Comparison of ENCODE assay signal across 19 cellular contexts in genomic region chr21:45817345-45817744, GRCh38.
DNase-seq lines count a peak whose midpoint lies in the region; ATAC-seq and TF ChIP-seq lines count a peak whose summit lies in the region.
"Had no signal": no experiment of that assay in that cellular context is flagged by ENCODE, and none has a peak within 500 bp of the region (broad histone marks: within the 10 kb centered on the region; RNA-seq: fewer than 3 reads in every experiment).

No MANE protein-coding gene starts in this region.

- POLR2A ChIA-PET in activated CD4-positive, alpha-beta memory T cell treated with anti-CD3 and anti-CD28 coated beads for 36 hours (lab: Charles Lee): no interaction called here
- POLR2A ChIA-PET in activated CD4-positive, alpha-beta memory T cell treated with anti-CD3 and anti-CD28 coated beads, Interleukin-2, amount 10 ng/mL, durations not matched to agents 7 days and 5 days (lab: Charles Lee): interaction anchor here (1.2 kb wide), 1 partner anchor 68 kb away, joined by 3 read pairs; no protein-coding TSS in a partner anchor

- no peak overlapping the region for H3K4me3 ChIP-seq in BLaER1 treated with 17β-estradiol and CSF1 and Interleukin-3, amounts not matched to agents 10 nM and 100 nM
- no peak overlapping the region for H3K4me3 ChIP-seq in neural progenitor cell
- H3K4me3 ChIP-seq: GM23338, upper lobe of left lung had no signal

- H3K4me1 ChIP-seq in BLaER1 treated with 17β-estradiol and CSF1 and Interleukin-3, amounts not matched to agents 10 nM and 100 nM: peaks cover 26 to 62% (median 55%) of the 10 kb centered on the region in 10 experiments
- no peaks in the 10 kb centered on the region for H3K4me1 ChIP-seq in neural progenitor cell

- peaks cover 47% of the 10 kb centered on the region for H3K4me1 Mint-ChIP-seq in activated CD4-positive, alpha-beta memory T cell treated with anti-CD3 and anti-CD28 coated beads for 36 hours (ENCODE audit: low read depth)
- H3K4me1 Mint-ChIP-seq in activated CD4-positive, alpha-beta memory T cell treated with anti-CD3 and anti-CD28 coated beads, Interleukin-2, amount 10 ng/mL, durations not matched to agents 7 days and 5 days: peaks cover 34% of the 10 kb centered on the region
- peaks cover 51% of the 10 kb centered on the region for H3K4me1 Mint-ChIP-seq in activated T-helper 1 cell treated with anti-CD3 and anti-CD28 coated beads, Interleukin-12 subunit alpha, Interleukin-12 subunit beta, Interleukin-2, Interleukin-4 antibody, amounts not matched to agents 30 ng/mL and 10 ng/mL and 1 ng/mL, durations not matched to agents 14 hours and 24 hours and 36 hours (ENCODE audit: low read depth)
- H3K4me1 Mint-ChIP-seq in neural progenitor cell: peaks cover 49% of the 10 kb centered on the region

- peaks cover 3% of the 10 kb centered on the region for H3K36me3 Mint-ChIP-seq in activated CD4-positive, alpha-beta memory T cell treated with anti-CD3 and anti-CD28 coated beads for 36 hours
- peaks cover 3% of the 10 kb centered on the region for H3K36me3 Mint-ChIP-seq in activated CD4-positive, alpha-beta memory T cell treated with anti-CD3 and anti-CD28 coated beads, Interleukin-2, amount 10 ng/mL, durations not matched to agents 7 days and 5 days (ENCODE audit: low read depth)
- peaks cover 5% of the 10 kb centered on the region for H3K36me3 Mint-ChIP-seq in activated T-helper 1 cell treated with anti-CD3 and anti-CD28 coated beads, Interleukin-12 subunit alpha, Interleukin-12 subunit beta, Interleukin-2, Interleukin-4 antibody, amounts not matched to agents 30 ng/mL and 10 ng/mL and 1 ng/mL, durations not matched to agents 14 hours and 24 hours and 36 hours (ENCODE audit: low read depth)
- no peaks in the 10 kb centered on the region for H3K36me3 Mint-ChIP-seq in neural progenitor cell

- peak overlapping the region in 9 of 11 experiments; percentile 78 to 98 (median 91); a peak in 18 of 22 replicates for H3K4me2 ChIP-seq in BLaER1 treated with 17β-estradiol and CSF1 and Interleukin-3, amounts not matched to agents 10 nM and 100 nM
- H3K4me2 ChIP-seq in neural progenitor cell: no peak overlapping the region
- H3K4me2 ChIP-seq: GM23338 had no signal

- H3K36me3 ChIP-seq in BLaER1 treated with 17β-estradiol and CSF1 and Interleukin-3, amounts not matched to agents 10 nM and 100 nM: no peaks in the 10 kb centered on the region; a peak in 2 of 22 replicates
- H3K36me3 ChIP-seq in neural progenitor cell: no peaks in the 10 kb centered on the region
- H3K36me3 ChIP-seq: upper lobe of left lung had no signal

- no peak overlapping the region for H2AFZ ChIP-seq in neural progenitor cell (replicated peaks)
- H2AFZ ChIP-seq: GM23338 had no signal

- DNase-seq in activated CD4-positive, alpha-beta memory T cell treated with anti-CD3 and anti-CD28 coated beads for 36 hours: no peak
- DNase-seq in activated CD4-positive, alpha-beta memory T cell treated with anti-CD3 and anti-CD28 coated beads, Interleukin-2, amount 10 ng/mL, durations not matched to agents 7 days and 5 days: no peak
- no peak for DNase-seq in activated T-helper 1 cell treated with anti-CD3 and anti-CD28 coated beads, Interleukin-12 subunit alpha, Interleukin-12 subunit beta, Interleukin-2, Interleukin-4 antibody, amounts not matched to agents 30 ng/mL and 10 ng/mL and 1 ng/mL, durations not matched to agents 14 hours and 24 hours and 36 hours (ENCODE audit: low spot score)
- DNase-seq in neural progenitor cell (ENCODE audit: low spot score): no peak
- DNase-seq in SKM-1 treated with dmso at 0.1 percent for 144 hours (lab: John Stamatoyannopoulos, UW; ENCODE audit: unreplicated experiment): no peak
- no peak for DNase-seq in NCI-H2171 treated with DMSO at 0.1 percent for 48 hours (lab: John Stamatoyannopoulos, UW)
- DNase-seq: activated CD4-positive, alpha-beta T cell treated with anti-CD3 and anti-CD28 coated beads, Interleukin-2, amount 50 U/mL, for 1 hour; C1 segment of cervical spinal cord; mammary epithelial cell; NCI-H1092; NCI-H2029 treated with DMSO at 0.1 percent for 48 hours; NCI-H446; occipital lobe; upper lobe of left lung had no signal

- H3K27me3 Mint-ChIP-seq in activated CD4-positive, alpha-beta memory T cell treated with anti-CD3 and anti-CD28 coated beads for 36 hours: peaks cover 1% of the 10 kb centered on the region
- H3K27me3 Mint-ChIP-seq in activated CD4-positive, alpha-beta memory T cell treated with anti-CD3 and anti-CD28 coated beads, Interleukin-2, amount 10 ng/mL, durations not matched to agents 7 days and 5 days: peaks cover 8% of the 10 kb centered on the region
- H3K27me3 Mint-ChIP-seq in activated T-helper 1 cell treated with anti-CD3 and anti-CD28 coated beads, Interleukin-12 subunit alpha, Interleukin-12 subunit beta, Interleukin-2, Interleukin-4 antibody, amounts not matched to agents 30 ng/mL and 10 ng/mL and 1 ng/mL, durations not matched to agents 14 hours and 24 hours and 36 hours (ENCODE audit: insufficient read depth): peaks cover 1% of the 10 kb centered on the region
- peaks cover 4% of the 10 kb centered on the region for H3K27me3 Mint-ChIP-seq in neural progenitor cell (ENCODE audit: insufficient read depth, low read depth)
- H3K27me3 Mint-ChIP-seq: dendritic cell treated with granulocyte-macrophage colony-stimulating factor and Interleukin-4, amounts not matched to agents 40 ng/mL and 50 ng/mL, for 4 days had no signal

- H3K9me3 Mint-ChIP-seq in activated CD4-positive, alpha-beta memory T cell treated with anti-CD3 and anti-CD28 coated beads for 36 hours: peaks cover 4% of the 10 kb centered on the region
- peaks cover 4% of the 10 kb centered on the region for H3K9me3 Mint-ChIP-seq in activated CD4-positive, alpha-beta memory T cell treated with anti-CD3 and anti-CD28 coated beads, Interleukin-2, amount 10 ng/mL, durations not matched to agents 7 days and 5 days
- H3K9me3 Mint-ChIP-seq in activated T-helper 1 cell treated with anti-CD3 and anti-CD28 coated beads, Interleukin-12 subunit alpha, Interleukin-12 subunit beta, Interleukin-2, Interleukin-4 antibody, amounts not matched to agents 30 ng/mL and 10 ng/mL and 1 ng/mL, durations not matched to agents 14 hours and 24 hours and 36 hours: peaks cover 3% of the 10 kb centered on the region
- peaks cover 2% of the 10 kb centered on the region for H3K9me3 Mint-ChIP-seq in neural progenitor cell
- H3K9me3 Mint-ChIP-seq: dendritic cell treated with granulocyte-macrophage colony-stimulating factor and Interleukin-4, amounts not matched to agents 40 ng/mL and 50 ng/mL, for 4 days; GM23338 had no signal

- no peak for ATAC-seq in GM19328 (IDR thresholded peaks at IDR 0.05; ENCODE audit: unreplicated experiment)
- ATAC-seq: GM23338, Right ventricle myocardium inferior had no signal

- H3K79me2 ChIP-seq in neural progenitor cell (ENCODE audit: low read depth): no peaks in the 10 kb centered on the region

- CTCF ChIA-PET in activated CD4-positive, alpha-beta memory T cell treated with anti-CD3 and anti-CD28 coated beads for 36 hours (lab: Charles Lee): interaction anchor here (0.6 to 1.4 kb wide), 2 partner anchors 63 to 222 kb away, joined by 3 to 4 read pairs; no protein-coding TSS in a partner anchor
- CTCF ChIA-PET in activated CD4-positive, alpha-beta memory T cell treated with anti-CD3 and anti-CD28 coated beads, Interleukin-2, amount 10 ng/mL, durations not matched to agents 7 days and 5 days (lab: Charles Lee): no interaction called here

- peak overlapping the region; percentile 62 for H3K27ac Mint-ChIP-seq in activated CD4-positive, alpha-beta memory T cell treated with anti-CD3 and anti-CD28 coated beads for 36 hours
- no peak overlapping the region for H3K27ac Mint-ChIP-seq in activated CD4-positive, alpha-beta memory T cell treated with anti-CD3 and anti-CD28 coated beads, Interleukin-2, amount 10 ng/mL, durations not matched to agents 7 days and 5 days
- H3K27ac Mint-ChIP-seq in activated T-helper 1 cell treated with anti-CD3 and anti-CD28 coated beads, Interleukin-12 subunit alpha, Interleukin-12 subunit beta, Interleukin-2, Interleukin-4 antibody, amounts not matched to agents 30 ng/mL and 10 ng/mL and 1 ng/mL, durations not matched to agents 14 hours and 24 hours and 36 hours: peak overlapping the region; percentile 61
- H3K27ac Mint-ChIP-seq in neural progenitor cell: no peak overlapping the region
- H3K27ac Mint-ChIP-seq: dendritic cell treated with granulocyte-macrophage colony-stimulating factor and Interleukin-4, amounts not matched to agents 40 ng/mL and 50 ng/mL, for 4 days; GM23338 had no signal

- H3K27ac ChIP-seq in BLaER1 treated with 17β-estradiol and CSF1 and Interleukin-3, amounts not matched to agents 10 nM and 100 nM: peak overlapping the region in 6 of 11 experiments; percentile 42 to 89 (median 71); a peak in 9 of 22 replicates
- H3K27ac ChIP-seq in neural progenitor cell: no peak overlapping the region
- H3K27ac ChIP-seq: upper lobe of left lung had no signal

- intact Hi-C loops in activated CD4-positive, alpha-beta memory T cell treated with anti-CD3 and anti-CD28 coated beads for 36 hours (cut with micrococcal nuclease): loop anchor here (5.0 kb wide), 2 partner anchors 590 to 740 kb away; no protein-coding TSS in a partner anchor
- intact Hi-C loops in activated T-helper 1 cell treated with anti-CD3 and anti-CD28 coated beads, Interleukin-12 subunit alpha, Interleukin-12 subunit beta, Interleukin-2, Interleukin-4 antibody, amounts not matched to agents 30 ng/mL and 10 ng/mL and 1 ng/mL, durations not matched to agents 14 hours and 24 hours and 36 hours (cut with micrococcal nuclease): loop anchor here (5.0 kb wide), 1 partner anchor 70 kb away; no protein-coding TSS in a partner anchor

- peak overlapping the region in 5 of 11 experiments; percentile 0 to 80 (median 50); a peak in 7 of 22 replicates for H3K9ac ChIP-seq in BLaER1 treated with 17β-estradiol and CSF1 and Interleukin-3, amounts not matched to agents 10 nM and 100 nM
- H3K9ac ChIP-seq in neural progenitor cell: no peak overlapping the region

- peaks cover 0 to 22% (median 12%) of the 10 kb centered on the region in 11 experiments; a peak in 13 of 22 replicates for H3K9me3 ChIP-seq in BLaER1 treated with 17β-estradiol and CSF1 and Interleukin-3, amounts not matched to agents 10 nM and 100 nM (replicated peaks in 1 of 11)
- H3K9me3 ChIP-seq in neural progenitor cell (ENCODE audit: low read depth): no peaks in the 10 kb centered on the region
- H3K9me3 ChIP-seq: upper lobe of left lung had no signal

- H3F3A ChIP-seq in neural progenitor cell (ENCODE audit: low read depth): peaks cover 3% of the 10 kb centered on the region

- no peak overlapping the region for H3K4me3 Mint-ChIP-seq in activated CD4-positive, alpha-beta memory T cell treated with anti-CD3 and anti-CD28 coated beads for 36 hours
- H3K4me3 Mint-ChIP-seq in activated CD4-positive, alpha-beta memory T cell treated with anti-CD3 and anti-CD28 coated beads, Interleukin-2, amount 10 ng/mL, durations not matched to agents 7 days and 5 days: no peak overlapping the region
- no peak overlapping the region for H3K4me3 Mint-ChIP-seq in activated T-helper 1 cell treated with anti-CD3 and anti-CD28 coated beads, Interleukin-12 subunit alpha, Interleukin-12 subunit beta, Interleukin-2, Interleukin-4 antibody, amounts not matched to agents 30 ng/mL and 10 ng/mL and 1 ng/mL, durations not matched to agents 14 hours and 24 hours and 36 hours
- H3K4me3 Mint-ChIP-seq in neural progenitor cell: peak overlapping the region; percentile 34
- H3K4me3 Mint-ChIP-seq: dendritic cell treated with granulocyte-macrophage colony-stimulating factor and Interleukin-4, amounts not matched to agents 40 ng/mL and 50 ng/mL, for 4 days; GM23338 had no signal

- H3K27me3 ChIP-seq in BLaER1 treated with 17β-estradiol and CSF1 and Interleukin-3, amounts not matched to agents 10 nM and 100 nM: 0 out of 22 replicates have a peak, but pooled peaks cover 0 to 3% (median 0%) of the 10 kb centered on the region in 11 experiments
- no peaks in the 10 kb centered on the region for H3K27me3 ChIP-seq in neural progenitor cell
- H3K27me3 ChIP-seq: upper lobe of left lung had no signal

- H4K20me1 ChIP-seq in BLaER1 treated with 17β-estradiol and CSF1 and Interleukin-3, amounts not matched to agents 10 nM and 100 nM: peaks cover 0 to 38% (median 14%) of the 10 kb centered on the region in 11 experiments; a peak in 12 of 22 replicates
- H4K20me1 ChIP-seq in neural progenitor cell (ENCODE audit: low read depth): no peaks in the 10 kb centered on the region

- TF ChIP-seq CTCF in neural progenitor cell (IDR thresholded peaks at IDR 0.05): no peak

Comparison
In these comparisons a context has a peak if more than half of its experiments do, and no peak if none do; other contexts are left out.
1. H3K27ac Mint-ChIP-seq: peak in activated CD4-positive, alpha-beta memory T cell treated with anti-CD3 and anti-CD28 coated beads for 36 hours (single experiment) and activated T-helper 1 cell treated with anti-CD3 and anti-CD28 coated beads, Interleukin-12 subunit alpha, Interleukin-12 subunit beta, Interleukin-2, Interleukin-4 antibody, amounts not matched to agents 30 ng/mL and 10 ng/mL and 1 ng/mL, durations not matched to agents 14 hours and 24 hours and 36 hours (single experiment); none in activated CD4-positive, alpha-beta memory T cell treated with anti-CD3 and anti-CD28 coated beads, Interleukin-2, amount 10 ng/mL, durations not matched to agents 7 days and 5 days (single experiment) and neural progenitor cell (single experiment).